ENCODE assay signal across 8 cellular contexts in the genomic region with DNA sequence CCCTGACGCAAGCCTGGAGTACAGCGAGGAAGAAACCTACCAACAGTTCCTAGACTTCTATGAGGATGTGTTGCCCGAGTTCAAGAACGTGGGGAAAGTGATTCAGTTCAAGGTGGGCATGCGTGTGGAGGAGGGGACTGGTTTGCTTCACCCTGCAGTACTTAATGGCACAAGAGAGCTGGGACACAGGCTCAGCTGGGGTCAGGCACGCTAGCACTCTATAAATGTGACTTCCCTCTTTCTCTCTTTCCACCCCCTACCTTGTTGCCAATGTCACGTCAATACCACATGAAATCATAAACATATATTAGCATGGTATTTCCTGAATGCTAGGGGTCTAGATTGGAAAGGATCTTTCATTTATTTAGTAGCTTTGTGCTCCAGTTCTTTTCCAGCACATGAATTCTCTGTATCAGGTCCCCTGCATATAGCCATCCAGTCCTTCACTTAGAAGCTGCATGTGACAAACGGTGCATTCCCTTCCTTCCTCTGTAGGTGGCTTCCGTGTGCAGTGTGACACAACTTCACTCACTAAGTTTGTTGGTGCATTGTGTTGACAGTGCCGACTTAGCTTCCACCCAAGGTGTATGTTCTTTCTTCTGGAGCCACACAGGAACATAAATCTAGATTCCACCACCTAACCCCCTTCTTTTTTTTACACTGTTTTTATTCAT. TPM values are rescaled to one million over a fixed set of nuclear protein-coding genes. Genes with fewer than 3 reads are reported as not detected.
DNase-seq lines count a peak whose midpoint lies in the region; ATAC-seq and TF ChIP-seq lines count a peak whose summit lies in the region.

No MANE protein-coding gene starts in this region.

- H3K4me1 Mint-ChIP-seq in activated naive CD4-positive, alpha-beta T cell treated with anti-CD3 and anti-CD28 coated beads for 36 hours (ENCODE audit: low read depth), result peaks cover 40% of the 10 kb centered on the region

- no peak overlapping the region for H3K4me3 ChIP-seq in HCT116 (replicated peaks in 1 of 2; ENCODE audit: low read depth in 1 of 2, low read length in 2 of 2)
- no peak overlapping the region for H3K4me3 ChIP-seq in cardiac fibroblast (replicated peaks in 1 of 2; ENCODE audit: low read depth in 2 of 2, low read length in 2 of 2)

- TF ChIP-seq RAD21 in HCT116 (IDR thresholded peaks at IDR 0.05; ENCODE audit: low read depth), result peak; percentile 30

- DNase-seq in activated naive CD4-positive, alpha-beta T cell treated with anti-CD3 and anti-CD28 coated beads for 36 hours, result peak; percentile 49
- DNase-seq in activated naive CD4-positive, alpha-beta T cell treated with anti-CD3 and anti-CD28 coated beads, Interleukin-2, amount 50 U/mL, for 16 hours, result no peak
- DNase-seq in HCT116 (ENCODE audit: low read depth, low spot score) (peak; percentile 3), NOMO-1 treated with dmso at 0.1 percent for 144 hours (lab: John Stamatoyannopoulos, UW; ENCODE audit: unreplicated experiment) (peak; percentile 31), cardiac fibroblast (ENCODE audit: low read depth in 2 of 2) (peak; percentile 31 to 34), myocyte (ENCODE audit: low read depth) (peak; percentile 33), CD1c-positive myeloid dendritic cell (ENCODE audit: extremely low spot score) (no peak)

- TF ChIP-seq CTCF in HCT116 (IDR thresholded peaks at IDR 0.05 in 2 of 3, conservative IDR thresholded peaks at IDR 0.05 in 1 of 3; ENCODE audit: borderline replicate concordance in 1 of 3, insufficient read depth in 1 of 3, low read depth in 2 of 3, low read length in 2 of 3) (peak in 2 of 3 experiments; percentile 26 to 39; a peak in 2 of 6 replicates), cardiac fibroblast (IDR thresholded peaks at IDR 0.05; ENCODE audit: low read depth, low read length) (peak; percentile 39)

- H3K9me3 ChIP-seq in HCT116 (ENCODE audit: control insufficient read depth in 1 of 2, insufficient read depth in 1 of 2, low read depth in 1 of 2, low read length in 2 of 2), result no peaks in the 10 kb centered on the region

- H3K79me2 ChIP-seq in HCT116 (ENCODE audit: insufficient read depth, low read length), result no peaks in the 10 kb centered on the region

- H3K27ac ChIP-seq in HCT116 (ENCODE audit: low read depth, low read length), result no peak overlapping the region

- H3K27me3 Mint-ChIP-seq in activated naive CD4-positive, alpha-beta T cell treated with anti-CD3 and anti-CD28 coated beads for 36 hours (ENCODE audit: low read depth), result no peaks in the 10 kb centered on the region

- H2AFZ ChIP-seq in HCT116 (ENCODE audit: low read depth, low read length, poor library complexity, severe bottlenecking), result no peak overlapping the region

- no peaks in the 10 kb centered on the region for H3K27me3 ChIP-seq in HCT116 (ENCODE audit: insufficient read depth, low read length)

- no peak overlapping the region for H3K4me2 ChIP-seq in HCT116 (ENCODE audit: low read length)

- H3K9ac ChIP-seq in HCT116 (ENCODE audit: low read length), result no peak overlapping the region

- H3K36me3 ChIP-seq in HCT116 (ENCODE audit: control insufficient read depth in 1 of 2, insufficient read depth in 2 of 2, low read length in 2 of 2), result peaks cover 0 to 5% of the 10 kb centered on the region in 2 experiments; a peak in 1 of 4 replicates

- RAD21 ChIA-PET in HCT116 (lab: Charles Lee; ENCODE audit: low non-redundant PET in 1 of 2, low total read pairs in 2 of 2, uncharacterized antibody in 2 of 2, unreplicated experiment in 2 of 2), result interaction anchor here in 1 of 2 experiments (0.7 kb wide), 1 partner anchor 297 kb away, joined by 3 read pairs; no protein-coding TSS in a partner anchor

- POLR2A ChIA-PET in HCT116 (lab: Charles Lee), result no interaction called here

- peaks cover 10% of the 10 kb centered on the region for H3K36me3 Mint-ChIP-seq in activated naive CD4-positive, alpha-beta T cell treated with anti-CD3 and anti-CD28 coated beads for 36 hours (ENCODE audit: low read depth)

- CTCF ChIA-PET in activated naive CD4-positive, alpha-beta T cell treated with anti-CD3 and anti-CD28 coated beads for 36 hours (lab: Charles Lee), result interaction anchor here (0.7 to 1.4 kb wide), 4 partner anchors 9 to 396 kb away, joined by 3 to 5 read pairs (median 3); no protein-coding TSS in a partner anchor
- CTCF ChIA-PET in HCT116 (lab: Charles Lee), result no interaction called here

- BruUV-seq in HCT116 (replicated peaks; lab: Mats Ljungman, UMichigan), result no TSS peak

- peak overlapping the region; percentile 78 for H3K27ac Mint-ChIP-seq in activated naive CD4-positive, alpha-beta T cell treated with anti-CD3 and anti-CD28 coated beads for 36 hours

- H3K4me3 Mint-ChIP-seq in activated naive CD4-positive, alpha-beta T cell treated with anti-CD3 and anti-CD28 coated beads for 36 hours, result no peak overlapping the region

- H3K9me2 ChIP-seq in HCT116 (ENCODE audit: insufficient read depth), result no peaks in the 10 kb centered on the region

- no peaks in the 10 kb centered on the region for H3K9me3 Mint-ChIP-seq in activated naive CD4-positive, alpha-beta T cell treated with anti-CD3 and anti-CD28 coated beads for 36 hours

- TF ChIP-seq POLR2A in HCT116 (IDR thresholded peaks at IDR 0.05; ENCODE audit: borderline replicate concordance, extremely low read depth, insufficient read depth, insufficient read length), result no peak

- no peaks in the 10 kb centered on the region for H4K20me1 ChIP-seq in HCT116 (ENCODE audit: insufficient read depth)

- intact Hi-C loops in activated naive CD4-positive, alpha-beta T cell treated with anti-CD3 and anti-CD28 coated beads for 36 hours (cut with micrococcal nuclease), result loop anchor here (1.0 to 2.0 kb wide), 3 partner anchors 25 to 157 kb away; a partner anchor contains a TSS
- intact Hi-C loops in HCT116 (cut with micrococcal nuclease), result no loop called here

- no peaks in the 10 kb centered on the region for H3K4me1 ChIP-seq in HCT116 (ENCODE audit: control insufficient read depth in 1 of 2, insufficient read depth in 2 of 2, low read length in 2 of 2)

- ATAC-seq in HCT116 (peak; percentile 72), HG03280 (IDR thresholded peaks at IDR 0.05; ENCODE audit: unreplicated experiment) (no peak)

TF ChIP-seq in HCT116, 20 proteins besides CTCF, POLR2A, EP300 and RAD21:
- TF ChIP-seq JUND (IDR thresholded peaks at IDR 0.05) (no peak), ZNF274 (IDR thresholded peaks at IDR 0.05; ENCODE audit: low read depth, low read length) (no peak)

RNA-seq across cellular contexts. Expression of a gene that starts 25.6 kb away (rescaled TPM):
- total RNA-seq in activated naive CD4-positive, alpha-beta T cell treated with anti-CD3 and anti-CD28 coated beads for 36 hours, result 10 to 100 TPM; 15.7 to 16.7 TPM
- total RNA-seq in HCT116 (2021; ENCODE audit: unreplicated experiment) (4.6 TPM), myocyte (4.1 and 4.5 TPM in 2 replicates)
- 4.1 and 4.8 TPM in 2 replicates for polyA plus RNA-seq in HCT116 (2012)
- polyA plus RNA-seq in myocyte (2012), result 8.2 TPM

RNA-seq across cellular contexts. Expression of a gene that starts 38.7 kb away (rescaled TPM):
- 10 to 100 TPM; 17.4 to 18.0 TPM for total RNA-seq in activated naive CD4-positive, alpha-beta T cell treated with anti-CD3 and anti-CD28 coated beads for 36 hours
- total RNA-seq in HCT116 (2021; ENCODE audit: unreplicated experiment), result 19.9 TPM
- 5.2 and 8.7 TPM in 2 replicates for polyA plus RNA-seq in HCT116 (2012)
- total RNA-seq in myocyte, result 61.2 and 77.3 TPM in 2 replicates
- polyA plus RNA-seq in myocyte (2012), result 19.8 TPM

Comparison
In these comparisons a context has a peak if more than half of its experiments do, and no peak if none do; other contexts are left out.
1. DNase-seq: peak in activated naive CD4-positive, alpha-beta T cell treated with anti-CD3 and anti-CD28 coated beads for 36 hours (single experiment), HCT116 (single experiment), NOMO-1 treated with dmso at 0.1 percent for 144 hours (single experiment), cardiac fibroblast (2 of 2) and myocyte (single experiment); none in activated naive CD4-positive, alpha-beta T cell treated with anti-CD3 and anti-CD28 coated beads, Interleukin-2, amount 50 U/mL, for 16 hours (single experiment) and CD1c-positive myeloid dendritic cell (single experiment).